ENCODE assay signal across 10 cellular contexts in genomic region chr20:19785173-19785799, GRCh38. TPM values are rescaled to one million over a fixed set of nuclear protein-coding genes. Genes with fewer than 3 reads are reported as not detected.
DNase-seq lines count a peak whose midpoint lies in the region; TF ChIP-seq lines count a peak whose summit lies in the region.
"Had no signal": no experiment of that assay in that cellular context is flagged by ENCODE, and none has a peak within 500 bp of the region (broad histone marks: within the 10 kb centered on the region; RNA-seq: fewer than 3 reads in every experiment).

No MANE protein-coding gene starts in this region.

- POLR2A ChIA-PET in MCF 10A (lab: Yijun Ruan, JAX) = interaction anchor here (0.7 to 6.7 kb wide), 28 partner anchors 15 to 234 kb away, joined by 3 to 154 read pairs (median 6); partner anchors contain the start of gene NAA20

- H3K4me3 ChIP-seq in hepatocyte = no peak overlapping the region
- no peak overlapping the region for H3K4me3 ChIP-seq in skeletal muscle satellite cell (ENCODE audit: low read length)
- H3K4me3 ChIP-seq: testis had no signal

- CTCF ChIA-PET in MCF 10A (lab: Yijun Ruan, JAX) = interaction anchor here (0.6 to 9.6 kb wide), 50 partner anchors 8 to 413 kb away, joined by 3 to 181 read pairs (median 5); partner anchors contain the start of gene NAA20

- 48% methylated on average over 4 of the region's 4 CpGs for WGBS in hepatocyte (ENCODE audit: low lambda C conversion rate, missing lambda C conversion rate)

- peak overlapping the region; percentile 45 for H3K4me2 ChIP-seq in hepatocyte
- H3K4me2 ChIP-seq in skeletal muscle satellite cell (ENCODE audit: low read length) = peak overlapping the region; percentile 72

- H4K20me1 ChIP-seq in hepatocyte (ENCODE audit: insufficient read depth, poor library complexity, severe bottlenecking) = no peaks in the 10 kb centered on the region

- H3K36me3 ChIP-seq in hepatocyte (replicated peaks; ENCODE audit: insufficient read depth, low read depth) (no peaks in the 10 kb centered on the region), skeletal muscle satellite cell (ENCODE audit: insufficient read depth, low read length) (no peaks in the 10 kb centered on the region)

- H3K27ac Mint-ChIP-seq in MCF 10A (ENCODE audit: low read depth, unreplicated experiment) = peak overlapping the region; percentile 86
- no peak overlapping the region for H3K27ac Mint-ChIP-seq in activated T-helper 1 cell treated with anti-CD3 and anti-CD28 coated beads, Interleukin-12 subunit alpha, Interleukin-12 subunit beta, Interleukin-2, Interleukin-4 antibody, amounts not matched to agents 30 ng/mL and 10 ng/mL and 1 ng/mL, durations not matched to agents 14 hours and 24 hours and 36 hours

- no peak for TF ChIP-seq CTCF in MCF 10A (IDR thresholded peaks at IDR 0.05; ENCODE audit: unreplicated experiment)
- TF ChIP-seq CTCF in hepatocyte (IDR thresholded peaks at IDR 0.05; ENCODE audit: poor library complexity) = no peak

- H3K9me3 ChIP-seq in hepatocyte (ENCODE audit: low read depth) = no peaks in the 10 kb centered on the region
- H3K9me3 ChIP-seq in skeletal muscle satellite cell (replicated peaks; ENCODE audit: low read length) = no peaks in the 10 kb centered on the region
- H3K9me3 ChIP-seq: testis had no signal

- peak overlapping the region; percentile 75 for H3K27ac ChIP-seq in hepatocyte

- H3K36me3 Mint-ChIP-seq in MCF 10A (ENCODE audit: insufficient read depth, unreplicated experiment) = no peaks in the 10 kb centered on the region
- H3K36me3 Mint-ChIP-seq in activated T-helper 1 cell treated with anti-CD3 and anti-CD28 coated beads, Interleukin-12 subunit alpha, Interleukin-12 subunit beta, Interleukin-2, Interleukin-4 antibody, amounts not matched to agents 30 ng/mL and 10 ng/mL and 1 ng/mL, durations not matched to agents 14 hours and 24 hours and 36 hours (ENCODE audit: low read depth) = no peaks in the 10 kb centered on the region

- no TSS peak for BruUV-seq in MCF 10A (replicated peaks; lab: Mats Ljungman, UMichigan)

- peak overlapping the region; percentile 51 for H3K4me3 Mint-ChIP-seq in MCF 10A (ENCODE audit: unreplicated experiment)
- no peak overlapping the region for H3K4me3 Mint-ChIP-seq in activated T-helper 1 cell treated with anti-CD3 and anti-CD28 coated beads, Interleukin-12 subunit alpha, Interleukin-12 subunit beta, Interleukin-2, Interleukin-4 antibody, amounts not matched to agents 30 ng/mL and 10 ng/mL and 1 ng/mL, durations not matched to agents 14 hours and 24 hours and 36 hours

- intact Hi-C loops in MCF 10A (cut with micrococcal nuclease) = loop anchor here (1.0 kb wide), 7 partner anchors 43 to 210 kb away; no protein-coding TSS in a partner anchor
- intact Hi-C loops in activated T-helper 1 cell treated with anti-CD3 and anti-CD28 coated beads, Interleukin-12 subunit alpha, Interleukin-12 subunit beta, Interleukin-2, Interleukin-4 antibody, amounts not matched to agents 30 ng/mL and 10 ng/mL and 1 ng/mL, durations not matched to agents 14 hours and 24 hours and 36 hours (cut with micrococcal nuclease) = no loop called here

- H3K27me3 ChIP-seq in hepatocyte = no peaks in the 10 kb centered on the region
- no peaks in the 10 kb centered on the region for H3K27me3 ChIP-seq in skeletal muscle satellite cell (ENCODE audit: control insufficient read depth, insufficient read depth, low read length)
- H3K27me3 ChIP-seq: testis had no signal

- DNase-seq in GM04504 (ENCODE audit: low read depth) = peak; percentile 28
- peak; percentile 58 for DNase-seq in MCF 10A (ENCODE audit: unreplicated experiment)
- DNase-seq in hepatocyte (ENCODE audit: low spot score) = no peak
- DNase-seq in activated T-cell treated with anti-CD3 and anti-CD28 coated beads, Interleukin-2, amount 50 U/mL, for 1 hour = no peak
- DNase-seq in SKM-1 treated with dmso at 0.1 percent for 144 hours (lab: John Stamatoyannopoulos, UW; ENCODE audit: unreplicated experiment) = no peak
- no peak for DNase-seq in activated T-helper 1 cell treated with anti-CD3 and anti-CD28 coated beads, Interleukin-12 subunit alpha, Interleukin-12 subunit beta, Interleukin-2, Interleukin-4 antibody, amounts not matched to agents 30 ng/mL and 10 ng/mL and 1 ng/mL, durations not matched to agents 14 hours and 24 hours and 36 hours (ENCODE audit: low spot score)
- no peak for DNase-seq in DMS53 treated with DMSO at 0.1 percent for 48 hours (lab: John Stamatoyannopoulos, UW; ENCODE audit: unreplicated experiment)
- DNase-seq: activated CD4-positive, alpha-beta T cell treated with anti-CD3 and anti-CD28 coated beads, Interleukin-2, amount 50 U/mL, for 1 hour had no signal

- no peaks in the 10 kb centered on the region for H3K9me2 ChIP-seq in hepatocyte (replicated peaks; ENCODE audit: insufficient read depth)

- no peaks in the 10 kb centered on the region for H3K27me3 Mint-ChIP-seq in MCF 10A (ENCODE audit: insufficient read depth, unreplicated experiment)
- peaks cover 2% of the 10 kb centered on the region for H3K27me3 Mint-ChIP-seq in activated T-helper 1 cell treated with anti-CD3 and anti-CD28 coated beads, Interleukin-12 subunit alpha, Interleukin-12 subunit beta, Interleukin-2, Interleukin-4 antibody, amounts not matched to agents 30 ng/mL and 10 ng/mL and 1 ng/mL, durations not matched to agents 14 hours and 24 hours and 36 hours (ENCODE audit: insufficient read depth)

- H2AFZ ChIP-seq in hepatocyte = no peak overlapping the region

- peaks cover 21% of the 10 kb centered on the region for H3K9me3 Mint-ChIP-seq in MCF 10A (ENCODE audit: unreplicated experiment)
- H3K9me3 Mint-ChIP-seq in activated T-helper 1 cell treated with anti-CD3 and anti-CD28 coated beads, Interleukin-12 subunit alpha, Interleukin-12 subunit beta, Interleukin-2, Interleukin-4 antibody, amounts not matched to agents 30 ng/mL and 10 ng/mL and 1 ng/mL, durations not matched to agents 14 hours and 24 hours and 36 hours = no peaks in the 10 kb centered on the region

- peaks cover 57% of the 10 kb centered on the region for H3K4me1 Mint-ChIP-seq in MCF 10A (ENCODE audit: insufficient read depth, unreplicated experiment)
- H3K4me1 Mint-ChIP-seq in activated T-helper 1 cell treated with anti-CD3 and anti-CD28 coated beads, Interleukin-12 subunit alpha, Interleukin-12 subunit beta, Interleukin-2, Interleukin-4 antibody, amounts not matched to agents 30 ng/mL and 10 ng/mL and 1 ng/mL, durations not matched to agents 14 hours and 24 hours and 36 hours (ENCODE audit: low read depth) = no peaks in the 10 kb centered on the region

- peak overlapping the region; percentile 58 for H3K9ac ChIP-seq in skeletal muscle satellite cell (ENCODE audit: low read depth, low read length)

- H3K79me2 ChIP-seq in hepatocyte = peaks cover 9% of the 10 kb centered on the region

- peaks cover 29% of the 10 kb centered on the region for H3K4me1 ChIP-seq in hepatocyte (ENCODE audit: insufficient read depth)
- peaks cover 33% of the 10 kb centered on the region for H3K4me1 ChIP-seq in skeletal muscle satellite cell (ENCODE audit: control insufficient read depth, insufficient read depth, low read length)

RNA-seq across cellular contexts. Expression of gene RIN2, which starts 27.2 kb away (rescaled TPM):
- total RNA-seq in MCF 10A (2022) (16.8 and 23.9 TPM in 2 replicates), hepatocyte (33.4 and 39.0 TPM in 2 replicates)
- 22.3 and 24.5 TPM in 2 replicates for polyA plus RNA-seq in hepatocyte
- total RNA-seq in skeletal muscle satellite cell (2012; rRNA removed) = 23.2 and 29.7 TPM in 2 replicates
- not detected in 2 replicates for total RNA-seq in activated T-helper 1 cell treated with anti-CD3 and anti-CD28 coated beads, Interleukin-12 subunit alpha, Interleukin-12 subunit beta, Interleukin-2, Interleukin-4 antibody, amounts not matched to agents 30 ng/mL and 10 ng/mL and 1 ng/mL, durations not matched to agents 14 hours and 24 hours and 36 hours

Comparison
In these comparisons a context has a peak if more than half of its experiments do, and no peak if none do; other contexts are left out.
1. DNase-seq: peak in GM04504 (single experiment) and MCF 10A (single experiment); none in hepatocyte (single experiment), activated T-cell treated with anti-CD3 and anti-CD28 coated beads, Interleukin-2, amount 50 U/mL, for 1 hour (single experiment), SKM-1 treated with dmso at 0.1 percent for 144 hours (single experiment), activated T-helper 1 cell treated with anti-CD3 and anti-CD28 coated beads, Interleukin-12 subunit alpha, Interleukin-12 subunit beta, Interleukin-2, Interleukin-4 antibody, amounts not matched to agents 30 ng/mL and 10 ng/mL and 1 ng/mL, durations not matched to agents 14 hours and 24 hours and 36 hours (single experiment) and DMS53 treated with DMSO at 0.1 percent for 48 hours (single experiment).
2. RNA of gene RIN2, which starts 27.2 kb away (total RNA-seq): 33.4 to 39.0 TPM in hepatocyte and 16.8 to 23.9 TPM in MCF 10A; not detected in activated T-helper 1 cell treated with anti-CD3 and anti-CD28 coated beads, Interleukin-12 subunit alpha, Interleukin-12 subunit beta, Interleukin-2, Interleukin-4 antibody, amounts not matched to agents 30 ng/mL and 10 ng/mL and 1 ng/mL, durations not matched to agents 14 hours and 24 hours and 36 hours; every median in the first group is over 10 times any median in the second.